In the genomic region with DNA sequence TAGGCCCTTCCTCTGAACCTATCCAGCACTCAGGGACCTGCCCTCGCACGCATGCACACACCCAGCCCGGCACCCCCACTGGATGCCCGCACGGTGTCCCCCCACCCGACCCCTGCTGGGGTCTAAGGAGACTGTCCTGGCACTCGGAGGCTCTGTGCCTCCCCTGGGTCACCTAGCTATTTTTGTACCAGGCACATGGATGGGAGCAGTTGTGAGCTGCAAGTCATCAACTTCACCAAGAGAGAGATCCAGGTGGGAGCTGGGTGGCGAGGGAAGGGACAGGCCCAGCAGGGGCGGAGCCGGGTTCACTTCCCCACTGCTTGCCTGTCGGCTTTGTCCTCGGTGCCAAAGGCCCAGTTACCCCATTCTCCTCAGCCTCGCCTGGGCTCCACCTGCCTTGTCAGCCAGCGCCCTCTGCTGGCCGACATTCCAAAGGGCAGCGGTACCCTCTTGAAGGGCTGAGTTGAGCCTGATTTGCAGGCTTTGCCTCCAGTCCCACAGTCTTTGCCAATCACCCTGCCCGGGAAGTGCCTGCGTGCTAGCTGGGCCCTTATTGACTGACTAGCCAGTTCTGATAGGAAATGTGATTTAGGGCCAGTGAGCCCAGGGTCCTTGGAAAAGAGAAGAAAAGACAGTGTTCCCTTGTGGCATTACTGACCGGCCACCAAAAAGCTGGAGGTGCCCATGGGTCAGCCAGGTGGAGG, we compare ENCODE assay signal across 8 cellular contexts. TPM values are rescaled to one million over a fixed set of nuclear protein-coding genes. Genes with fewer than 3 reads are reported as not detected.
DNase-seq lines count a peak whose midpoint lies in the region; ATAC-seq, FAIRE-seq and TF ChIP-seq lines count a peak whose summit lies in the region.

No MANE protein-coding gene starts in this region.

- ATAC-seq in HG02840 (IDR thresholded peaks at IDR 0.05; ENCODE audit: low FRiP score, unreplicated experiment) (peak; percentile 60), heart left ventricle (peak; percentile 82 to 95 (median 92))
- peak; percentile 96 for ATAC-seq in activated naive CD8-positive, alpha-beta T cell treated with anti-CD3 and anti-CD28 coated beads, Interleukin-2, amount 10 ng/mL, durations not matched to agents 7 days and 5 days (ENCODE audit: low read depth)

- H3K36me3 Mint-ChIP-seq in activated naive CD8-positive, alpha-beta T cell treated with anti-CD3 and anti-CD28 coated beads, Interleukin-2, amount 10 ng/mL, durations not matched to agents 7 days and 5 days, result no peaks in the 10 kb centered on the region

- H3K27me3 Mint-ChIP-seq in activated naive CD8-positive, alpha-beta T cell treated with anti-CD3 and anti-CD28 coated beads, Interleukin-2, amount 10 ng/mL, durations not matched to agents 7 days and 5 days, result peaks cover 14% of the 10 kb centered on the region

- no peak for TF ChIP-seq POLR2A in GM12892 (IDR thresholded peaks at IDR 0.05; ENCODE audit: low read depth, low read length)
- TF ChIP-seq POLR2A in heart left ventricle (IDR thresholded peaks at IDR 0.05), result no peak

- peak; percentile 86 to 99 (median 96) for TF ChIP-seq CTCF in heart left ventricle (IDR thresholded peaks at IDR 0.05)

- H3K4me3 Mint-ChIP-seq in activated naive CD8-positive, alpha-beta T cell treated with anti-CD3 and anti-CD28 coated beads, Interleukin-2, amount 10 ng/mL, durations not matched to agents 7 days and 5 days, result no peak overlapping the region

- H3K27ac Mint-ChIP-seq in activated naive CD8-positive, alpha-beta T cell treated with anti-CD3 and anti-CD28 coated beads, Interleukin-2, amount 10 ng/mL, durations not matched to agents 7 days and 5 days, result no peak overlapping the region

- intact Hi-C loops in heart left ventricle (cut with DNase I), result loop anchor here (1.0 to 5.0 kb wide), 9 partner anchors 99 to 128 kb away; no protein-coding TSS in a partner anchor

- WGBS in heart left ventricle, 4 donors, result 29 to 51% (median 33%) methylated on average over 8 to 19 of the region's 19 CpGs

- peaks cover 0 to 16% (median 0%) of the 10 kb centered on the region in 9 donors for H3K27me3 ChIP-seq in heart left ventricle

- DNase-seq in GM12892 (ENCODE audit: insufficient read length) (peak; percentile 97), NCI-H1436 (lab: John Stamatoyannopoulos, UW) (peak; percentile 91), SW 1271 (lab: John Stamatoyannopoulos, UW) (peak; percentile 77 to 90), heart left ventricle (peak; percentile 82 to 95 (median 88)), pulmonary artery endothelial cell (ENCODE audit: low read depth, low spot score) (peak; percentile 57), cortex of kidney (lab: John Stamatoyannopoulos, UW) (no peak)
- DNase-seq in activated naive CD8-positive, alpha-beta T cell treated with anti-CD3 and anti-CD28 coated beads, Interleukin-2, amount 10 ng/mL, durations not matched to agents 7 days and 5 days, result peak; percentile 92

- POLR2A ChIA-PET in activated naive CD8-positive, alpha-beta T cell treated with anti-CD3 and anti-CD28 coated beads, Interleukin-2, amount 10 ng/mL, durations not matched to agents 7 days and 5 days (lab: Charles Lee), result interaction anchor here (1.0 to 3.2 kb wide), 4 partner anchors 34 to 102 kb away, joined by 3 to 12 read pairs (median 10); no protein-coding TSS in a partner anchor

- peaks cover 1% of the 10 kb centered on the region for H3K4me1 Mint-ChIP-seq in activated naive CD8-positive, alpha-beta T cell treated with anti-CD3 and anti-CD28 coated beads, Interleukin-2, amount 10 ng/mL, durations not matched to agents 7 days and 5 days

- no peaks in the 10 kb centered on the region for H3K9me3 ChIP-seq in heart left ventricle

- no peak overlapping the region for H3K27ac ChIP-seq in heart left ventricle

- FAIRE-seq in GM12892 (lab: Jason Lieb, UNC), result peak; percentile 96

- no peaks in the 10 kb centered on the region for H3K36me3 ChIP-seq in heart left ventricle

- peaks cover 0 to 20% (median 1%) of the 10 kb centered on the region in 12 donors for H3K4me1 ChIP-seq in heart left ventricle

- no peaks in the 10 kb centered on the region for H3K9me3 Mint-ChIP-seq in activated naive CD8-positive, alpha-beta T cell treated with anti-CD3 and anti-CD28 coated beads, Interleukin-2, amount 10 ng/mL, durations not matched to agents 7 days and 5 days

- no peak overlapping the region for H3K4me3 ChIP-seq in heart left ventricle

RNA-seq across cellular contexts. Expression of a gene that starts 5.8 kb away (rescaled TPM):
- 0.68 TPM for polyA plus RNA-seq in GM12892 (2012; ENCODE audit: missing spikeins)
- not detected for total RNA-seq in activated naive CD8-positive, alpha-beta T cell treated with anti-CD3 and anti-CD28 coated beads, Interleukin-2, amount 10 ng/mL, durations not matched to agents 7 days and 5 days
- total RNA-seq in heart left ventricle (under 1 TPM in 1 of 9 donors, not detected in 8; 0.16 TPM), pulmonary artery endothelial cell (not detected in 2 replicates)
- not detected for polyA plus RNA-seq in heart left ventricle

RNA-seq across cellular contexts. Expression of a gene that starts 37.8 kb away (rescaled TPM):
- 13.2 TPM for polyA plus RNA-seq in GM12892 (2012; ENCODE audit: missing spikeins)
- 10 to 100 TPM; 38.9 to 40.3 TPM for total RNA-seq in activated naive CD8-positive, alpha-beta T cell treated with anti-CD3 and anti-CD28 coated beads, Interleukin-2, amount 10 ng/mL, durations not matched to agents 7 days and 5 days
- 1 to 10 TPM in 1 of 9 donors, under 1 TPM in 5, not detected in 3; 0.10 to 4.5 (median 0.33) TPM for total RNA-seq in heart left ventricle
- polyA plus RNA-seq in heart left ventricle, result under 1 TPM in 1 of 2 donors, not detected in 1; 0.06 TPM
- total RNA-seq in pulmonary artery endothelial cell, result 4.9 and 10.3 TPM in 2 replicates

RNA-seq across cellular contexts. Expression of a gene that starts 57.7 kb away (rescaled TPM):
- polyA plus RNA-seq in GM12892 (2012; ENCODE audit: missing spikeins), result 15.1 TPM
- not detected for total RNA-seq in activated naive CD8-positive, alpha-beta T cell treated with anti-CD3 and anti-CD28 coated beads, Interleukin-2, amount 10 ng/mL, durations not matched to agents 7 days and 5 days
- total RNA-seq in heart left ventricle, result under 1 TPM in 1 of 9 donors, not detected in 8; 0.13 TPM
- not detected for polyA plus RNA-seq in heart left ventricle
- 0.60 and 0.73 TPM in 2 replicates for total RNA-seq in pulmonary artery endothelial cell
